ENCODE assay signal across 8 cellular contexts in the genomic region with DNA sequence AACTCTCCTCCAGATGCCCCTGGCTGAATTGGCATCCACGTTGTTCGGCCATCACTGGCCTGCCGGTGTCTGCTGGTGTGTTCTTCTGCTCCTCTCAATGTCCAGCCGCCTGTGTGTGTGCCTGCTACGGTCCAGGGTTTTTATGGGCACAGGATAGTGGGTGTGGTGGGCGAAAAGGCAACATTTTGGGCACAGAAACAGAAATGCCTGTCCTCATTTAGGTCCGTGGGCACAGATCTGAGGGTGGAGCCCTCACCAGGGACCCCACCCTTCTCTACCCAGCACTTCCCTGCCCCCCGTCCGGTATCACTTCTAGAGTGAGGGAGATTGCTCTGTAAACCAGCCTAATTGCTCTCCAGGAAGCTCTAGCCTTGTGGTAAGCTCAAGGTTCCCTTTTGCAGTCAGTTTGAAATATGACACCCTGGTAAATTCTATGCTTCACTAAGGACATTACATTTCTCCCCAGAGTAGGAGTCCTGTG.
DNase-seq lines count a peak whose midpoint lies in the region; ATAC-seq, FAIRE-seq and TF ChIP-seq lines count a peak whose summit lies in the region.

No MANE protein-coding gene starts in this region.

- H3K27me3 ChIP-seq in BLaER1 treated with 17β-estradiol and CSF1 and Interleukin-3, amounts not matched to agents 10 nM and 100 nM = no peaks in the 10 kb centered on the region

- peak overlapping the region; percentile 75; the same call in 1 of the 2 replicates for H2AFZ ChIP-seq in OCI-LY7 (ENCODE audit: low read length)

- H3K4me2 ChIP-seq in BLaER1 treated with 17β-estradiol and CSF1 and Interleukin-3, amounts not matched to agents 10 nM and 100 nM = peak overlapping the region; percentile 69 to 93 (median 85)
- peak overlapping the region; percentile 84 for H3K4me2 ChIP-seq in OCI-LY7 (ENCODE audit: low read length)

- peaks cover 46 to 61% (median 53%) of the 10 kb centered on the region in 10 experiments for H3K4me1 ChIP-seq in BLaER1 treated with 17β-estradiol and CSF1 and Interleukin-3, amounts not matched to agents 10 nM and 100 nM
- H3K4me1 ChIP-seq in OCI-LY7 (ENCODE audit: insufficient read depth, low read length, poor library complexity, severe bottlenecking) = peaks cover 58% of the 10 kb centered on the region

- H3K4me3 Mint-ChIP-seq in activated CD8-positive, alpha-beta T cell treated with anti-CD3 and anti-CD28 coated beads, Interleukin-2, amount 10 ng/mL, durations not matched to agents 7 days and 5 days = no peak overlapping the region
- H3K4me3 Mint-ChIP-seq in activated CD4-positive, alpha-beta T cell treated with anti-CD3 and anti-CD28 coated beads, Interleukin-2, amount 10 ng/mL, durations not matched to agents 24 days and 14 days = no peak overlapping the region

- H3K36me3 ChIP-seq in BLaER1 treated with 17β-estradiol and CSF1 and Interleukin-3, amounts not matched to agents 10 nM and 100 nM = peaks cover 0 to 10% (median 3%) of the 10 kb centered on the region in 11 experiments; a peak in 6 of 22 replicates
- H3K36me3 ChIP-seq in OCI-LY7 (ENCODE audit: insufficient read depth, low read length) = no peaks in the 10 kb centered on the region; the same call in 1 of the 2 replicates

- no peak overlapping the region for H3K27ac Mint-ChIP-seq in activated CD8-positive, alpha-beta T cell treated with anti-CD3 and anti-CD28 coated beads, Interleukin-2, amount 10 ng/mL, durations not matched to agents 7 days and 5 days
- H3K27ac Mint-ChIP-seq in activated CD4-positive, alpha-beta T cell treated with anti-CD3 and anti-CD28 coated beads, Interleukin-2, amount 10 ng/mL, durations not matched to agents 24 days and 14 days = no peak overlapping the region

- no peaks in the 10 kb centered on the region for H3K9me2 ChIP-seq in OCI-LY7 (ENCODE audit: insufficient read depth, low read length)

- FAIRE-seq in GM19239 (lab: Jason Lieb, UNC) = no peak

- H3K9me3 ChIP-seq in BLaER1 treated with 17β-estradiol and CSF1 and Interleukin-3, amounts not matched to agents 10 nM and 100 nM (replicated peaks in 1 of 11) = peaks cover 27 to 37% (median 32%) of the 10 kb centered on the region in 11 experiments
- peaks cover 35% of the 10 kb centered on the region; the same call in 1 of the 2 replicates for H3K9me3 ChIP-seq in OCI-LY7 (ENCODE audit: low read length)

- peaks cover 7% of the 10 kb centered on the region for H3K4me1 Mint-ChIP-seq in activated CD8-positive, alpha-beta T cell treated with anti-CD3 and anti-CD28 coated beads, Interleukin-2, amount 10 ng/mL, durations not matched to agents 7 days and 5 days (ENCODE audit: low read depth)
- H3K4me1 Mint-ChIP-seq in activated CD4-positive, alpha-beta T cell treated with anti-CD3 and anti-CD28 coated beads, Interleukin-2, amount 10 ng/mL, durations not matched to agents 24 days and 14 days = no peaks in the 10 kb centered on the region

- H3K27me3 Mint-ChIP-seq in activated CD8-positive, alpha-beta T cell treated with anti-CD3 and anti-CD28 coated beads, Interleukin-2, amount 10 ng/mL, durations not matched to agents 7 days and 5 days (ENCODE audit: low read depth) = no peaks in the 10 kb centered on the region
- no peaks in the 10 kb centered on the region for H3K27me3 Mint-ChIP-seq in activated CD4-positive, alpha-beta T cell treated with anti-CD3 and anti-CD28 coated beads, Interleukin-2, amount 10 ng/mL, durations not matched to agents 24 days and 14 days

- H3K36me3 Mint-ChIP-seq in activated CD8-positive, alpha-beta T cell treated with anti-CD3 and anti-CD28 coated beads, Interleukin-2, amount 10 ng/mL, durations not matched to agents 7 days and 5 days (ENCODE audit: low read depth) = no peaks in the 10 kb centered on the region
- no peaks in the 10 kb centered on the region for H3K36me3 Mint-ChIP-seq in activated CD4-positive, alpha-beta T cell treated with anti-CD3 and anti-CD28 coated beads, Interleukin-2, amount 10 ng/mL, durations not matched to agents 24 days and 14 days (ENCODE audit: low read depth)

- ATAC-seq in HG03103 (IDR thresholded peaks at IDR 0.05; ENCODE audit: low read depth, unreplicated experiment) = peak; percentile 68
- ATAC-seq in activated CD8-positive, alpha-beta T cell treated with anti-CD3 and anti-CD28 coated beads, Interleukin-2, amount 10 ng/mL, durations not matched to agents 7 days and 5 days = no peak

- POLR2A ChIA-PET in OCI-LY7 (lab: Charles Lee) = interaction anchor here (0.8 to 1.8 kb wide), 7 partner anchors 12 to 181 kb away, joined by 3 to 5 read pairs (median 3); no protein-coding TSS in a partner anchor
- POLR2A ChIA-PET in activated CD8-positive, alpha-beta T cell treated with anti-CD3 and anti-CD28 coated beads, Interleukin-2, amount 10 ng/mL, durations not matched to agents 7 days and 5 days (lab: Charles Lee) = no interaction called here

- DNase-seq in GM19239 (ENCODE audit: insufficient read length, low spot score) (peak; percentile 7), OCI-LY7 (ENCODE audit: low spot score) (peak; percentile 93), iPS-NIHi7 (ENCODE audit: extremely low spot score) (peak; percentile 26), midbrain (lab: John Stamatoyannopoulos, UW) (no peak)
- DNase-seq in activated CD8-positive, alpha-beta T cell treated with anti-CD3 and anti-CD28 coated beads, Interleukin-2, amount 10 ng/mL, durations not matched to agents 7 days and 5 days = no peak
- no peak for DNase-seq in activated CD4-positive, alpha-beta T cell treated with anti-CD3 and anti-CD28 coated beads, Interleukin-2, amount 10 ng/mL, durations not matched to agents 24 days and 14 days

- no peaks in the 10 kb centered on the region for H3K79me2 ChIP-seq in OCI-LY7 (ENCODE audit: insufficient read depth, low read depth, low read length)

- H3K9ac ChIP-seq in BLaER1 treated with 17β-estradiol and CSF1 and Interleukin-3, amounts not matched to agents 10 nM and 100 nM = peak overlapping the region; percentile 85 to 98 (median 91)

- no TSS peak for BruUV-seq in OCI-LY7 (replicated peaks; lab: Mats Ljungman, UMichigan)

- no peaks in the 10 kb centered on the region for H3K9me3 Mint-ChIP-seq in activated CD8-positive, alpha-beta T cell treated with anti-CD3 and anti-CD28 coated beads, Interleukin-2, amount 10 ng/mL, durations not matched to agents 7 days and 5 days (ENCODE audit: insufficient read depth)
- peaks cover 11% of the 10 kb centered on the region for H3K9me3 Mint-ChIP-seq in activated CD4-positive, alpha-beta T cell treated with anti-CD3 and anti-CD28 coated beads, Interleukin-2, amount 10 ng/mL, durations not matched to agents 24 days and 14 days

- intact Hi-C loops in OCI-LY7 (cut with micrococcal nuclease; ENCODE audit: unreplicated experiment) = loop anchor here (5.0 to 10.0 kb wide), 2 partner anchors 408 to 481 kb away; partner anchors contain the start of genes CCNG1 and MAT2B
- intact Hi-C loops in activated CD4-positive, alpha-beta T cell treated with anti-CD3 and anti-CD28 coated beads, Interleukin-2, amount 10 ng/mL, durations not matched to agents 24 days and 14 days (cut with micrococcal nuclease) = no loop called here

- H3K27ac ChIP-seq in BLaER1 treated with 17β-estradiol and CSF1 and Interleukin-3, amounts not matched to agents 10 nM and 100 nM = peak overlapping the region; percentile 94 to 100 (median 99)
- peak overlapping the region; percentile 99 for H3K27ac ChIP-seq in OCI-LY7 (ENCODE audit: low read depth, low read length, poor library complexity, severe bottlenecking)

- CTCF ChIA-PET in OCI-LY7 (lab: Charles Lee; ENCODE audit: unreplicated experiment) = interaction anchor here (0.7 kb wide), 1 partner anchor 40 kb away, joined by 3 read pairs; no protein-coding TSS in a partner anchor
- CTCF ChIA-PET in activated CD8-positive, alpha-beta T cell treated with anti-CD3 and anti-CD28 coated beads, Interleukin-2, amount 10 ng/mL, durations not matched to agents 7 days and 5 days (lab: Charles Lee) = no interaction called here

- no peaks in the 10 kb centered on the region for H4K20me1 ChIP-seq in BLaER1 treated with 17β-estradiol and CSF1 and Interleukin-3, amounts not matched to agents 10 nM and 100 nM
- no peaks in the 10 kb centered on the region for H4K20me1 ChIP-seq in OCI-LY7 (ENCODE audit: insufficient read depth, low read length)

- peak overlapping the region; percentile 27 to 46 (median 38); a peak in 13 of 20 replicates for H3K4me3 ChIP-seq in BLaER1 treated with 17β-estradiol and CSF1 and Interleukin-3, amounts not matched to agents 10 nM and 100 nM
- peak overlapping the region; percentile 61 for H3K4me3 ChIP-seq in OCI-LY7 (ENCODE audit: low read depth, low read length, poor library complexity, severe bottlenecking)

- TF ChIP-seq CTCF in OCI-LY7 (conservative IDR thresholded peaks at IDR 0.05; ENCODE audit: low read length) = no peak

Comparison
In these comparisons a context has a peak if more than half of its experiments do, and no peak if none do; other contexts are left out.
1. DNase-seq: peak in GM19239 (single experiment), OCI-LY7 (single experiment) and iPS-NIHi7 (single experiment); none in activated CD8-positive, alpha-beta T cell treated with anti-CD3 and anti-CD28 coated beads, Interleukin-2, amount 10 ng/mL, durations not matched to agents 7 days and 5 days (single experiment), midbrain (single experiment) and activated CD4-positive, alpha-beta T cell treated with anti-CD3 and anti-CD28 coated beads, Interleukin-2, amount 10 ng/mL, durations not matched to agents 24 days and 14 days (single experiment).